ENCODE assay signal across 15 cellular contexts in genomic region chr6:149464411-149464810, GRCh38. TPM values are rescaled to one million over a fixed set of nuclear protein-coding genes. Genes with fewer than 3 reads are reported as not detected.
DNase-seq lines count a peak whose midpoint lies in the region; ATAC-seq and TF ChIP-seq lines count a peak whose summit lies in the region.
"Had no signal": no experiment of that assay in that cellular context is flagged by ENCODE, and none has a peak within 500 bp of the region (broad histone marks: within the 10 kb centered on the region; RNA-seq: fewer than 3 reads in every experiment).

No MANE protein-coding gene starts in this region.

- no peak for TF ChIP-seq CTCF in VCaP (conservative IDR thresholded peaks at IDR 0.05)

- H3K4me3 ChIP-seq in CD4-positive, alpha-beta memory T cell (ENCODE audit: low read length in 2 of 2): no peak overlapping the region
- no peak overlapping the region for H3K4me3 ChIP-seq in CD8-positive, alpha-beta memory T cell (ENCODE audit: low read length)
- H3K4me3 ChIP-seq: upper lobe of left lung had no signal

- no peak for DNase-seq in activated CD8-positive, alpha-beta memory T cell treated with anti-CD3 and anti-CD28 coated beads, Interleukin-2, amount 10 ng/mL, durations not matched to agents 7 days and 5 days
- no peak for DNase-seq in activated CD8-positive, alpha-beta memory T cell treated with anti-CD3 and anti-CD28 coated beads, Interleukin-2, amount 50 U/mL, for 48 hours
- no peak for DNase-seq in CD4-positive, alpha-beta memory T cell
- DNase-seq in memory B cell (ENCODE audit: low spot score in 2 of 2): no peak
- no peak for DNase-seq in NCI-H524 treated with DMSO at 0.1 percent for 48 hours (lab: John Stamatoyannopoulos, UW)
- DNase-seq in CD8-positive, alpha-beta memory T cell: no peak
- DNase-seq: activated CD8-positive, alpha-beta memory T cell treated with anti-CD3 and anti-CD28 coated beads for 24 hours; BE2C; dermis blood vessel endothelial cell; NCI-H1417; NCI-H524; upper lobe of left lung had no signal

- H3K4me3 Mint-ChIP-seq in activated CD8-positive, alpha-beta memory T cell treated with anti-CD3 and anti-CD28 coated beads, Interleukin-2, amount 10 ng/mL, durations not matched to agents 7 days and 5 days: no peak overlapping the region
- H3K4me3 Mint-ChIP-seq in CD4-positive, alpha-beta memory T cell: peak overlapping the region in 1 of 8 donors; percentile 31
- peak overlapping the region; percentile 71 for H3K4me3 Mint-ChIP-seq in memory B cell
- no peak overlapping the region for H3K4me3 Mint-ChIP-seq in CD8-positive, alpha-beta memory T cell

- H3K4me1 Mint-ChIP-seq in activated CD8-positive, alpha-beta memory T cell treated with anti-CD3 and anti-CD28 coated beads, Interleukin-2, amount 10 ng/mL, durations not matched to agents 7 days and 5 days: peaks cover 30% of the 10 kb centered on the region
- peaks cover 30 to 63% (median 49%) of the 10 kb centered on the region in 4 donors for H3K4me1 Mint-ChIP-seq in CD4-positive, alpha-beta memory T cell
- H3K4me1 Mint-ChIP-seq in memory B cell: peaks cover 43% of the 10 kb centered on the region
- peaks cover 16 to 50% (median 34%) of the 10 kb centered on the region in 3 donors for H3K4me1 Mint-ChIP-seq in CD8-positive, alpha-beta memory T cell

- H3K9me3 Mint-ChIP-seq in activated CD8-positive, alpha-beta memory T cell treated with anti-CD3 and anti-CD28 coated beads, Interleukin-2, amount 10 ng/mL, durations not matched to agents 7 days and 5 days (ENCODE audit: low read depth): no peaks in the 10 kb centered on the region
- H3K9me3 Mint-ChIP-seq in CD4-positive, alpha-beta memory T cell: no peaks in the 10 kb centered on the region
- H3K9me3 Mint-ChIP-seq in memory B cell: no peaks in the 10 kb centered on the region
- H3K9me3 Mint-ChIP-seq in CD8-positive, alpha-beta memory T cell: no peaks in the 10 kb centered on the region

- no peaks in the 10 kb centered on the region for H3K9me3 ChIP-seq in CD4-positive, alpha-beta memory T cell (ENCODE audit: control insufficient read depth in 1 of 2, low read length in 2 of 2)
- H3K9me3 ChIP-seq in CD8-positive, alpha-beta memory T cell (ENCODE audit: low read length): no peaks in the 10 kb centered on the region
- H3K9me3 ChIP-seq: BE2C, upper lobe of left lung had no signal

- intact Hi-C loops in CD4-positive, alpha-beta memory T cell (cut with micrococcal nuclease): no loop called here

- H3K27me3 ChIP-seq in CD4-positive, alpha-beta memory T cell (ENCODE audit: insufficient read depth, low read length): no peaks in the 10 kb centered on the region
- no peaks in the 10 kb centered on the region for H3K27me3 ChIP-seq in CD8-positive, alpha-beta memory T cell (ENCODE audit: insufficient read depth, low read length, poor library complexity, severe bottlenecking)
- H3K27me3 ChIP-seq: BE2C, upper lobe of left lung had no signal

- peaks cover 35% of the 10 kb centered on the region for H3K36me3 Mint-ChIP-seq in activated CD8-positive, alpha-beta memory T cell treated with anti-CD3 and anti-CD28 coated beads, Interleukin-2, amount 10 ng/mL, durations not matched to agents 7 days and 5 days
- H3K36me3 Mint-ChIP-seq in CD4-positive, alpha-beta memory T cell: peaks cover 46 to 79% of the 10 kb centered on the region in 2 donors
- peaks cover 21% of the 10 kb centered on the region for H3K36me3 Mint-ChIP-seq in memory B cell
- H3K36me3 Mint-ChIP-seq in CD8-positive, alpha-beta memory T cell: peaks cover 0 to 81% (median 16%) of the 10 kb centered on the region in 3 donors

- H3K36me3 ChIP-seq in CD4-positive, alpha-beta memory T cell (ENCODE audit: insufficient read depth, low read length): peaks cover 50% of the 10 kb centered on the region
- peaks cover 22% of the 10 kb centered on the region for H3K36me3 ChIP-seq in CD8-positive, alpha-beta memory T cell (ENCODE audit: insufficient read depth, low read length)
- H3K36me3 ChIP-seq: BE2C, upper lobe of left lung had no signal

- CTCF ChIA-PET in activated CD8-positive, alpha-beta memory T cell treated with anti-CD3 and anti-CD28 coated beads, Interleukin-2, amount 10 ng/mL, durations not matched to agents 7 days and 5 days (lab: Charles Lee): interaction anchor here (0.9 to 1.6 kb wide), 3 partner anchors 20 to 438 kb away, joined by 3 to 5 read pairs (median 3); partner anchors contain the start of gene ZC3H12D
- CTCF ChIA-PET in CD4-positive, alpha-beta memory T cell (lab: Charles Lee; ENCODE audit: partially characterized antibody): interaction anchor here (1.5 kb wide), 1 partner anchor 11 kb away, joined by 5 read pairs; no protein-coding TSS in a partner anchor
- CTCF ChIA-PET in CD8-positive, alpha-beta memory T cell (lab: Charles Lee): interaction anchor here (1.1 to 1.5 kb wide), 3 partner anchors 10 to 53 kb away, joined by 3 read pairs; partner anchors contain the start of gene ZC3H12D

- peaks cover 48% of the 10 kb centered on the region for H3K4me1 ChIP-seq in CD4-positive, alpha-beta memory T cell (ENCODE audit: insufficient read depth, low read length)
- peaks cover 11% of the 10 kb centered on the region for H3K4me1 ChIP-seq in CD8-positive, alpha-beta memory T cell (ENCODE audit: insufficient read depth, low read length)
- H3K4me1 ChIP-seq: BE2C had no signal

- no peak for ATAC-seq in activated CD8-positive, alpha-beta memory T cell treated with anti-CD3 and anti-CD28 coated beads, Interleukin-2, amount 10 ng/mL, durations not matched to agents 7 days and 5 days
- ATAC-seq in memory B cell (ENCODE audit: low read depth) (no peak), HG03025 (IDR thresholded peaks at IDR 0.05; ENCODE audit: low FRiP score, unreplicated experiment) (no peak)
- ATAC-seq: SK-N-SH treated with all-trans-retinoic acid at 6 μM for 48 hours had no signal

- H3K27me3 Mint-ChIP-seq in activated CD8-positive, alpha-beta memory T cell treated with anti-CD3 and anti-CD28 coated beads, Interleukin-2, amount 10 ng/mL, durations not matched to agents 7 days and 5 days: no peaks in the 10 kb centered on the region
- H3K27me3 Mint-ChIP-seq in CD4-positive, alpha-beta memory T cell: no peaks in the 10 kb centered on the region
- no peaks in the 10 kb centered on the region for H3K27me3 Mint-ChIP-seq in memory B cell
- no peaks in the 10 kb centered on the region for H3K27me3 Mint-ChIP-seq in CD8-positive, alpha-beta memory T cell

- H3K27ac ChIP-seq in CD4-positive, alpha-beta memory T cell (ENCODE audit: low read depth, low read length): peak overlapping the region; percentile 12
- 0 out of 2 replicates have a peak overlapping the region, but pooled peaks have one; percentile 5 for H3K27ac ChIP-seq in VCaP
- no peak overlapping the region for H3K27ac ChIP-seq in CD8-positive, alpha-beta memory T cell (ENCODE audit: low read depth, low read length)
- H3K27ac ChIP-seq: upper lobe of left lung had no signal

- POLR2A ChIA-PET in CD4-positive, alpha-beta memory T cell (lab: Charles Lee; ENCODE audit: partially characterized antibody): interaction anchor here (1.2 kb wide), 1 partner anchor 9 kb away, joined by 3 read pairs; no protein-coding TSS in a partner anchor
- POLR2A ChIA-PET in CD8-positive, alpha-beta memory T cell (lab: Charles Lee): no interaction called here

- peak overlapping the region; percentile 1 for H3K27ac Mint-ChIP-seq in activated CD8-positive, alpha-beta memory T cell treated with anti-CD3 and anti-CD28 coated beads, Interleukin-2, amount 10 ng/mL, durations not matched to agents 7 days and 5 days
- peak overlapping the region; percentile 14 to 82 (median 75) for H3K27ac Mint-ChIP-seq in CD4-positive, alpha-beta memory T cell
- H3K27ac Mint-ChIP-seq in memory B cell: peak overlapping the region; percentile 93
- peak overlapping the region in 2 of 8 donors; percentile 69 to 91 for H3K27ac Mint-ChIP-seq in CD8-positive, alpha-beta memory T cell

RNA-seq across cellular contexts. Expression of gene ZC3H12D, which starts 20.4 kb away (rescaled TPM):
- 10 to 100 TPM; 25.3 to 37.5 TPM for total RNA-seq in activated CD8-positive, alpha-beta memory T cell treated with anti-CD3 and anti-CD28 coated beads, Interleukin-2, amount 10 ng/mL, durations not matched to agents 7 days and 5 days
- 100 to 1,000 TPM in 1 of 2 experiments, 10 to 100 TPM in 1; 91.5 to 106 TPM for total RNA-seq in CD4-positive, alpha-beta memory T cell
- 1 to 10 TPM; 3.1 to 9.8 TPM for polyA plus RNA-seq in CD4-positive, alpha-beta memory T cell
- 10 to 100 TPM; 83.5 to 84.5 TPM for total RNA-seq in CD8-positive, alpha-beta memory T cell
- 2.5 TPM for polyA plus RNA-seq in CD8-positive, alpha-beta memory T cell
